11 cellular contexts compared by ENCODE assay signal in genomic region chr13:110306340-110306959, GRCh38. TPM values are rescaled to one million over a fixed set of nuclear protein-coding genes. Genes with fewer than 3 reads are reported as not detected.
DNase-seq lines count a peak whose midpoint lies in the region; ATAC-seq and TF ChIP-seq lines count a peak whose summit lies in the region.
"Had no signal": no experiment of that assay in that cellular context is flagged by ENCODE, and none has a peak within 500 bp of the region (broad histone marks: within the 10 kb centered on the region; RNA-seq: fewer than 3 reads in every experiment).

No MANE protein-coding gene starts in this region.

- peaks cover 4% of the 10 kb centered on the region for H3K36me3 Mint-ChIP-seq in brain

- intact Hi-C loops in sciatic nerve (cut with DNase I): loop anchor here (10.0 kb wide), 1 partner anchor 62 kb away; no protein-coding TSS in a partner anchor

- peak overlapping the region; percentile 79 to 94 (median 83) for H3K4me3 Mint-ChIP-seq in brain
- H3K4me3 Mint-ChIP-seq: stimulated activated naive CD8-positive, alpha-beta T cell treated with anti-CD3 and anti-CD28 coated beads, Interleukin-15, Interleukin-2, amounts not matched to agents 100 ng/mL and 50 ng/mL, for 24 hours had no signal

- H3K27me3 Mint-ChIP-seq in brain: peaks cover 10% of the 10 kb centered on the region

- H3K4me1 ChIP-seq in iPS-18a (ENCODE audit: control insufficient read depth, low read depth, low read length): peaks cover 16% of the 10 kb centered on the region

- TF ChIP-seq CTCF in brain (conservative IDR thresholded peaks at IDR 0.05): peak in 1 of 2 experiments; percentile 8

- H3K27me3 ChIP-seq in H7 (ENCODE audit: control insufficient read depth, insufficient read depth, low read length) (peaks cover 10% of the 10 kb centered on the region), iPS-18a (ENCODE audit: control insufficient read depth, insufficient read depth, low read length) (peaks cover 35% of the 10 kb centered on the region)

- peaks cover 0 to 4% (median 0%) of the 10 kb centered on the region in 5 experiments for H3K9me3 Mint-ChIP-seq in brain
- H3K9me3 Mint-ChIP-seq: stimulated activated naive CD8-positive, alpha-beta T cell treated with anti-CD3 and anti-CD28 coated beads, Interleukin-15, Interleukin-2, amounts not matched to agents 100 ng/mL and 50 ng/mL, for 24 hours had no signal

- H3K9ac ChIP-seq in iPS-18a (ENCODE audit: low read length): peak overlapping the region; percentile 78

- DNase-seq in H7 (peak; percentile 83), sciatic nerve (ENCODE audit: low spot score) (no peak)
- no peak for DNase-seq in NK-92 treated with Interleukin-12 subunit alpha and Interleukin-12 subunit beta, amount 100 ng/mL, for 24 hours (lab: John Stamatoyannopoulos, UW)
- DNase-seq: activated T-cell treated with anti-CD3 and anti-CD28 coated beads for 4 hours, NCI-H446 treated with DMSO at 0.1 percent for 48 hours had no signal

- H3K4me1 Mint-ChIP-seq in brain: peaks cover 61% of the 10 kb centered on the region

- ATAC-seq in sciatic nerve: peak; percentile 6
- ATAC-seq in HG02870 (IDR thresholded peaks at IDR 0.05; ENCODE audit: unreplicated experiment): no peak
- ATAC-seq in HG02885 (IDR thresholded peaks at IDR 0.05; ENCODE audit: poor library complexity, unreplicated experiment): no peak
- no peak for ATAC-seq in GM19395 (IDR thresholded peaks at IDR 0.05; ENCODE audit: unreplicated experiment)

- H3K36me3 ChIP-seq in H7 (replicated peaks; ENCODE audit: control insufficient read depth, insufficient read depth, low read length): no peaks in the 10 kb centered on the region
- peaks cover 10% of the 10 kb centered on the region for H3K36me3 ChIP-seq in iPS-18a (ENCODE audit: control insufficient read depth, low read depth, low read length)

- no peaks in the 10 kb centered on the region for H3K9me3 ChIP-seq in iPS-18a (ENCODE audit: control insufficient read depth, low read depth, low read length)

- H3K27ac Mint-ChIP-seq in brain: peak overlapping the region in 1 of 5 experiments; percentile 89
- H3K27ac Mint-ChIP-seq: stimulated activated naive CD8-positive, alpha-beta T cell treated with anti-CD3 and anti-CD28 coated beads, Interleukin-15, Interleukin-2, amounts not matched to agents 100 ng/mL and 50 ng/mL, for 24 hours had no signal

- H3K4me3 ChIP-seq in H7 (ENCODE audit: insufficient read depth, low read depth, low read length): peak overlapping the region; percentile 86
- H3K4me3 ChIP-seq in iPS-18a (ENCODE audit: low read length): peak overlapping the region; percentile 85

- no peak overlapping the region for H3K27ac ChIP-seq in iPS-18a (ENCODE audit: low read length)

RNA-seq across cellular contexts. Expression of gene COL4A1, which starts 0.5 kb away (rescaled TPM):
- 131 and 135 TPM in 2 replicates for total RNA-seq in H7 (2014; rRNA removed; shearing (Covaris generic))
- polyA plus RNA-seq in brain (ENCODE audit: insufficient read depth, low read depth, low replicate concordance): 65.0 TPM
- 423 TPM for total RNA-seq in sciatic nerve

RNA-seq across cellular contexts. Expression of gene COL4A2, which starts 0.6 kb away (rescaled TPM):
- 166 and 168 TPM in 2 replicates for total RNA-seq in H7 (2014; rRNA removed; shearing (Covaris generic))
- 79.8 TPM for polyA plus RNA-seq in brain (ENCODE audit: insufficient read depth, low read depth, low replicate concordance)
- 417 TPM for total RNA-seq in sciatic nerve
